In genomic region chr1:28296401-28297220, GRCh38 we compare ENCODE assay signal across 1 cellular context.
TF ChIP-seq lines count a peak whose summit lies in the region.

No MANE protein-coding gene starts in this region.

TF ChIP-seq in GM12878, 131 proteins besides CTCF, POLR2A, EP300 and RAD21 (continued from another document):
- TF ChIP-seq, protein P1, sequence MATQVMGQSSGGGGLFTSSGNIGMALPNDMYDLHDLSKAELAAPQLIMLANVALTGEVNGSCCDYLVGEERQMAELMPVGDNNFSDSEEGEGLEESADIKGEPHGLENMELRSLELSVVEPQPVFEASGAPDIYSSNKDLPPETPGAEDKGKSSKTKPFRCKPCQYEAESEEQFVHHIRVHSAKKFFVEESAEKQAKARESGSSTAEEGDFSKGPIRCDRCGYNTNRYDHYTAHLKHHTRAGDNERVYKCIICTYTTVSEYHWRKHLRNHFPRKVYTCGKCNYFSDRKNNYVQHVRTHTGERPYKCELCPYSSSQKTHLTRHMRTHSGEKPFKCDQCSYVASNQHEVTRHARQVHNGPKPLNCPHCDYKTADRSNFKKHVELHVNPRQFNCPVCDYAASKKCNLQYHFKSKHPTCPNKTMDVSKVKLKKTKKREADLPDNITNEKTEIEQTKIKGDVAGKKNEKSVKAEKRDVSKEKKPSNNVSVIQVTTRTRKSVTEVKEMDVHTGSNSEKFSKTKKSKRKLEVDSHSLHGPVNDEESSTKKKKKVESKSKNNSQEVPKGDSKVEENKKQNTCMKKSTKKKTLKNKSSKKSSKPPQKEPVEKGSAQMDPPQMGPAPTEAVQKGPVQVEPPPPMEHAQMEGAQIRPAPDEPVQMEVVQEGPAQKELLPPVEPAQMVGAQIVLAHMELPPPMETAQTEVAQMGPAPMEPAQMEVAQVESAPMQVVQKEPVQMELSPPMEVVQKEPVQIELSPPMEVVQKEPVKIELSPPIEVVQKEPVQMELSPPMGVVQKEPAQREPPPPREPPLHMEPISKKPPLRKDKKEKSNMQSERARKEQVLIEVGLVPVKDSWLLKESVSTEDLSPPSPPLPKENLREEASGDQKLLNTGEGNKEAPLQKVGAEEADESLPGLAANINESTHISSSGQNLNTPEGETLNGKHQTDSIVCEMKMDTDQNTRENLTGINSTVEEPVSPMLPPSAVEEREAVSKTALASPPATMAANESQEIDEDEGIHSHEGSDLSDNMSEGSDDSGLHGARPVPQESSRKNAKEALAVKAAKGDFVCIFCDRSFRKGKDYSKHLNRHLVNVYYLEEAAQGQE (IDR thresholded peaks at IDR 0.05; ENCODE audit: low read depth, low read length) = no peak
- TF ChIP-seq RAD51 (IDR thresholded peaks at IDR 0.05) (peak; percentile 28; the same call in 1 of the 2 replicates), ZZZ3 (IDR thresholded peaks at IDR 0.05; ENCODE audit: control insufficient read depth, insufficient read length, low read depth) (no peak), E2F4 (IDR thresholded peaks at IDR 0.05; ENCODE audit: low read depth, low read length) (no peak), HDAC6 (IDR thresholded peaks at IDR 0.05; ENCODE audit: unreplicated experiment) (no peak), WRNIP1 (IDR thresholded peaks at IDR 0.05; ENCODE audit: borderline replicate concordance, low read depth, low read length) (no peak)
- TF ChIP-seq, protein P2, sequence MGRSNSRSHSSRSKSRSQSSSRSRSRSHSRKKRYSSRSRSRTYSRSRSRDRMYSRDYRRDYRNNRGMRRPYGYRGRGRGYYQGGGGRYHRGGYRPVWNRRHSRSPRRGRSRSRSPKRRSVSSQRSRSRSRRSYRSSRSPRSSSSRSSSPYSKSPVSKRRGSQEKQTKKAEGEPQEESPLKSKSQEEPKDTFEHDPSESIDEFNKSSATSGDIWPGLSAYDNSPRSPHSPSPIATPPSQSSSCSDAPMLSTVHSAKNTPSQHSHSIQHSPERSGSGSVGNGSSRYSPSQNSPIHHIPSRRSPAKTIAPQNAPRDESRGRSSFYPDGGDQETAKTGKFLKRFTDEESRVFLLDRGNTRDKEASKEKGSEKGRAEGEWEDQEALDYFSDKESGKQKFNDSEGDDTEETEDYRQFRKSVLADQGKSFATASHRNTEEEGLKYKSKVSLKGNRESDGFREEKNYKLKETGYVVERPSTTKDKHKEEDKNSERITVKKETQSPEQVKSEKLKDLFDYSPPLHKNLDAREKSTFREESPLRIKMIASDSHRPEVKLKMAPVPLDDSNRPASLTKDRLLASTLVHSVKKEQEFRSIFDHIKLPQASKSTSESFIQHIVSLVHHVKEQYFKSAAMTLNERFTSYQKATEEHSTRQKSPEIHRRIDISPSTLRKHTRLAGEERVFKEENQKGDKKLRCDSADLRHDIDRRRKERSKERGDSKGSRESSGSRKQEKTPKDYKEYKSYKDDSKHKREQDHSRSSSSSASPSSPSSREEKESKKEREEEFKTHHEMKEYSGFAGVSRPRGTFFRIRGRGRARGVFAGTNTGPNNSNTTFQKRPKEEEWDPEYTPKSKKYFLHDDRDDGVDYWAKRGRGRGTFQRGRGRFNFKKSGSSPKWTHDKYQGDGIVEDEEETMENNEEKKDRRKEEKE (IDR thresholded peaks at IDR 0.05) = no peak
